ENCODE assay signal across 22 cellular contexts in the genomic region with DNA sequence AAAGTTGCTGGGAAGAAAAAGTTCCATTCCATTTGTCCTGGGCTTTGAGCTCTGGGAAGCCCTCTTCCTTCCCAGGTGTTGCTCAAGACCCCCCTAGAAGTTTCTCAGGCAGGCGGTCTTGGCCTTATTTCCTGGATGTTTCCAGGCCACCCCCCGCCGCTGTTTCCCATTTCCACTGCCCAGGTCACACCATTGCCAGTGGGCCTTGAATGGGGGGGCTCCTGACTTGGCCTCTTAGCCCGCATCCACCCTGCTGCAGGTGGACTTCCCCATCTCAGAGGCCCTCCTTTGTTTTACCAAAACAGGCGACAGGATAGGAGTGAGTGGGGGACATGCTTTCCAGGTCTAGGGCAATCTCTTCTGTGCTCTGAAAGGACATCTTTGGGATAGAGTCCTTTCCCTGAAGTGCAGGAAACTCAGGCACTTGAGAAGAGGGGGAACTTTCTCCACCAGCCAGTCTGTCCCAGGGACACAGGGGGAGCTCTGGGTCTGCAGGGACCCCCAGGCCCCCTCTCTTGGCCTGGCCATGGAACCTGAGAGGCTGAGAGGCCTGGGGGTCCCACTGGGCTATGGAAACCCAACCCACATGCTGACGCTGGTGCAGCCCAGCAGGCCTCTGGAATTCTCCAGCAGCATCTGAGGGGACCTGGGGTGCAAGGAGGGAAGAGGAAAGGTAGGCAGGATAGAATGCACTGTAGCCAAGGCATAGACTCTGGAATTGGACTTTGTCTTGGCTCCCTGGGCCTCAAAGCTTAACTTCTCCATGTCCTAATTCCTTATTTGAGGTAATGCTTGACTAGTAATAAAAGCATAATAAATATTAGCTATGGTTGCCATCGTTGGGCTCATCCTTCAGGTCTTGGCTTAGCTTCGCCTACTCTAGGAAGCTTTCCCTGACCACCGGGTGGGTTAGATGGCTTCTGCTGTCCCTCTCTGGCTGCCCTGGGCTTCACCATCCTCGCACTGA. TPM values are rescaled to one million over a fixed set of nuclear protein-coding genes. Genes with fewer than 3 reads are reported as not detected.
DNase-seq lines count a peak whose midpoint lies in the region; ATAC-seq and TF ChIP-seq lines count a peak whose summit lies in the region.
"Had no signal": no experiment of that assay in that cellular context is flagged by ENCODE, and none has a peak within 500 bp of the region (broad histone marks: within the 10 kb centered on the region; RNA-seq: fewer than 3 reads in every experiment).

No MANE protein-coding gene starts in this region.

- no peak overlapping the region for H3K27ac ChIP-seq in right cardiac atrium (ENCODE audit: low read length)
- H3K27ac ChIP-seq in hepatocyte: peak overlapping the region; percentile 96
- no peak overlapping the region for H3K27ac ChIP-seq in vagina
- H3K27ac ChIP-seq: BLaER1 treated with 17β-estradiol and CSF1 and Interleukin-3, amounts not matched to agents 10 nM and 100 nM; GM23248 had no signal

- H2AFZ ChIP-seq in hepatocyte: no peak overlapping the region
- H2AFZ ChIP-seq: GM23248 had no signal

- H3K79me2 ChIP-seq in hepatocyte: no peaks in the 10 kb centered on the region

- WGBS in right cardiac atrium: 92% methylated on average over 10 of the region's 10 CpGs
- WGBS in hepatocyte (ENCODE audit: low lambda C conversion rate, missing lambda C conversion rate): 93% methylated on average over 10 of the region's 10 CpGs

- H3K27me3 ChIP-seq in right cardiac atrium (ENCODE audit: control insufficient read depth, insufficient read depth) (no peaks in the 10 kb centered on the region), hepatocyte (no peaks in the 10 kb centered on the region), vagina (no peaks in the 10 kb centered on the region)
- H3K27me3 ChIP-seq: BLaER1 treated with 17β-estradiol and CSF1 and Interleukin-3, amounts not matched to agents 10 nM and 100 nM; MG63 had no signal

- no peak for TF ChIP-seq CTCF in hepatocyte (IDR thresholded peaks at IDR 0.05; ENCODE audit: poor library complexity)
- TF ChIP-seq CTCF in vagina (IDR thresholded peaks at IDR 0.05): no peak

- no peak for TF ChIP-seq POLR2A in vagina (IDR thresholded peaks at IDR 0.05)

- intact Hi-C loops in cardiac septum (cut with DNase I) (no loop called here), right cardiac atrium (cut with DNase I) (no loop called here), posterior vena cava (cut with DNase I) (no loop called here), vagina (cut with DNase I) (no loop called here)

- in situ Hi-C loops in ACHN (cut with HindIII; ENCODE audit: low pct_ligation_motif_present, low pct_unique_long_range_greater_than_20kb, low sequenced_read_pairs): no loop called here

- no peaks in the 10 kb centered on the region for H3K4me1 ChIP-seq in right cardiac atrium (ENCODE audit: control insufficient read depth, insufficient read depth, low read length)
- H3K4me1 ChIP-seq in hepatocyte (ENCODE audit: insufficient read depth): peaks cover 62% of the 10 kb centered on the region
- H3K4me1 ChIP-seq in vagina: peaks cover 9% of the 10 kb centered on the region

- no peaks in the 10 kb centered on the region for H3K9me3 ChIP-seq in right cardiac atrium (ENCODE audit: control insufficient read depth, low read length)
- no peaks in the 10 kb centered on the region for H3K9me3 ChIP-seq in hepatocyte (ENCODE audit: low read depth)
- no peaks in the 10 kb centered on the region for H3K9me3 ChIP-seq in vagina
- H3K9me3 ChIP-seq: BLaER1 treated with 17β-estradiol and CSF1 and Interleukin-3, amounts not matched to agents 10 nM and 100 nM; MG63 had no signal

- H3K36me3 ChIP-seq in hepatocyte (replicated peaks; ENCODE audit: insufficient read depth, low read depth): no peaks in the 10 kb centered on the region
- H3K36me3 ChIP-seq in vagina: no peaks in the 10 kb centered on the region
- H3K36me3 ChIP-seq: BLaER1 treated with 17β-estradiol and CSF1 and Interleukin-3, amounts not matched to agents 10 nM and 100 nM; MG63 had no signal

- H3K4me3 ChIP-seq in right cardiac atrium (ENCODE audit: low read length) (no peak overlapping the region), hepatocyte (no peak overlapping the region), vagina (no peak overlapping the region)
- H3K4me3 ChIP-seq: BLaER1 treated with 17β-estradiol and CSF1 and Interleukin-3, amounts not matched to agents 10 nM and 100 nM; GM23248; MG63 had no signal

- DNase-seq in cardiac septum (ENCODE audit: low spot score): peak; percentile 31
- DNase-seq in right cardiac atrium: no peak
- no peak for DNase-seq in hepatocyte (ENCODE audit: low spot score)
- peak; percentile 24 for DNase-seq in posterior vena cava (ENCODE audit: low spot score)
- DNase-seq in vagina (ENCODE audit: extremely low spot score in 2 of 2): peak; percentile 54 to 79
- DNase-seq in ACHN: no peak
- DNase-seq in activated gamma-delta T cell treated with Interleukin-2 at 50 U/mL for 16 hours: no peak
- DNase-seq: CD8-positive, alpha-beta T cell; DMS53; EL; GM23248; Karpas-422; MG63; NCI-H1092; NCI-H1436 treated with DMSO at 0.1 percent for 48 hours; NCI-H2029; NCI-H446; NK-92 treated with Interleukin-12 subunit alpha and Interleukin-12 subunit beta, amount 100 ng/mL, for 24 hours; Right ventricle myocardium superior had no signal

- H3K4me2 ChIP-seq in hepatocyte: peak overlapping the region; percentile 29
- H3K4me2 ChIP-seq: BLaER1 treated with 17β-estradiol and CSF1 and Interleukin-3, amounts not matched to agents 10 nM and 100 nM had no signal

- H3K9me2 ChIP-seq in hepatocyte (replicated peaks; ENCODE audit: insufficient read depth): no peaks in the 10 kb centered on the region

- H4K20me1 ChIP-seq in hepatocyte (ENCODE audit: insufficient read depth, poor library complexity, severe bottlenecking): no peaks in the 10 kb centered on the region

- ATAC-seq in right cardiac atrium (no peak), HG03097 (IDR thresholded peaks at IDR 0.05; ENCODE audit: low FRiP score, unreplicated experiment) (no peak)
- ATAC-seq: CD8-positive, alpha-beta T cell had no signal

RNA-seq across cellular contexts. Expression of gene NEURL1, which starts 17.6 kb away (rescaled TPM):
- total RNA-seq in cardiac septum: 0.54 TPM
- under 1 TPM; 0.11 to 0.20 (median 0.14) TPM for total RNA-seq in right cardiac atrium
- 0.16 TPM for polyA plus RNA-seq in right cardiac atrium
- 3.6 and 4.6 TPM in 2 replicates for total RNA-seq in hepatocyte
- polyA plus RNA-seq in hepatocyte: 2.3 and 4.2 TPM in 2 replicates
- total RNA-seq in posterior vena cava: under 1 TPM; 0.37 to 0.48 TPM
- 4.2 TPM for total RNA-seq in vagina

RNA-seq across cellular contexts. Expression of gene CALHM3, which starts 32.0 kb away (rescaled TPM):
- not detected for total RNA-seq in cardiac septum
- not detected for total RNA-seq in right cardiac atrium
- polyA plus RNA-seq in right cardiac atrium: not detected
- total RNA-seq in hepatocyte: not detected in 2 replicates
- polyA plus RNA-seq in hepatocyte: not detected in 2 replicates
- total RNA-seq in posterior vena cava: not detected
- not detected for total RNA-seq in vagina
- total RNA-seq: CD8-positive, alpha-beta T cell; GM23248; Right ventricle myocardium superior had no signal
- polyA plus RNA-seq: GM23248, IgD-negative memory B cell had no signal

RNA-seq across cellular contexts. Expression of gene CALHM1, which starts 52.4 kb away (rescaled TPM):
- not detected for total RNA-seq in cardiac septum
- not detected for total RNA-seq in right cardiac atrium
- polyA plus RNA-seq in right cardiac atrium: not detected
- not detected in 2 replicates for total RNA-seq in hepatocyte
- 0.11 TPM in 1 of 2 replicates, not detected in the other for polyA plus RNA-seq in hepatocyte
- total RNA-seq in posterior vena cava: not detected
- not detected for total RNA-seq in vagina
- total RNA-seq: CD8-positive, alpha-beta T cell; GM23248; Right ventricle myocardium superior had no signal

RNA-seq across cellular contexts. Expression of gene CALHM2, which starts 58.9 kb away (rescaled TPM):
- total RNA-seq in cardiac septum (12.7 TPM), right cardiac atrium (10 to 100 TPM; 24.6 to 31.9 (median 30.3) TPM), hepatocyte (2.1 and 3.2 TPM in 2 replicates), posterior vena cava (10 to 100 TPM; 49.8 to 59.4 TPM), vagina (94.3 TPM)
- polyA plus RNA-seq in right cardiac atrium (22.1 TPM), hepatocyte (5.5 and 7.9 TPM in 2 replicates)

Comparison
In these comparisons a context has a peak if more than half of its experiments do, and no peak if none do; other contexts are left out.
1. DNase-seq: peak in cardiac septum (single experiment), posterior vena cava (single experiment) and vagina (2 of 2); none in right cardiac atrium (0 of 3), hepatocyte (single experiment), ACHN (single experiment) and activated gamma-delta T cell treated with Interleukin-2 at 50 U/mL for 16 hours (single experiment).